In genomic region chr9:109536859-109537258, GRCh38 we compare ENCODE assay signal across 20 cellular contexts. TPM values are rescaled to one million over a fixed set of nuclear protein-coding genes. Genes with fewer than 3 reads are reported as not detected.
"Had no signal": no experiment of that assay in that cellular context is flagged by ENCODE, and none has a peak within 500 bp of the region (broad histone marks: within the 10 kb centered on the region; RNA-seq: fewer than 3 reads in every experiment).

No MANE protein-coding gene starts in this region.

- H3K27me3 ChIP-seq: right lobe of liver, upper lobe of left lung had no signal

- DNase-seq: activated B cell treated with CpG ODN at 0.5 μM for 24 hours; activated CD4-positive, alpha-beta memory T cell treated with anti-CD3 and anti-CD28 coated beads for 36 hours; activated CD4-positive, alpha-beta T cell treated with anti-CD3 and anti-CD28 coated beads for 4 hours; activated gamma-delta T cell treated with Interleukin-2 at 50 U/mL for 16 hours; activated T-cell treated with anti-CD3 and anti-CD28 coated beads for 4 hours; dermis blood vessel endothelial cell; effector memory CD4-positive, alpha-beta T cell; immature natural killer cell; mesendoderm; naive thymus-derived CD8-positive, alpha-beta T cell; right lobe of liver; spleen; stimulated activated CD4-positive, alpha-beta T cell treated with anti-CD3 and anti-CD28 coated beads, Interleukin-4, amount 100 ng/mL, for 4 hours; upper lobe of left lung had no signal

- H3K4me1 ChIP-seq: prostate gland, right lobe of liver, spleen, upper lobe of left lung had no signal

- H3K27ac ChIP-seq: cardiac muscle cell, prostate gland, right lobe of liver, spleen, thoracic aorta, upper lobe of left lung had no signal

- H3K36me3 ChIP-seq: cardiac muscle cell, prostate gland, right lobe of liver, spleen, thoracic aorta, upper lobe of left lung had no signal

- H3K4me3 ChIP-seq: cardiac muscle cell, prostate gland, right lobe of liver, spleen, thoracic aorta, upper lobe of left lung had no signal

- ATAC-seq: activated naive CD4-positive, alpha-beta T cell treated with anti-CD3 and anti-CD28 coated beads, Interleukin-2, amount 50 U/mL, for 72 hours; naive thymus-derived CD8-positive, alpha-beta T cell; stimulated activated memory B cell treated with anti-CD40 and anti-IgM and Interleukin-4, amounts not matched to agents 10 μg/mL and 1 μg/mL and 100 μg/mL, for 72 hours had no signal

- H3K9me3 ChIP-seq: prostate gland, right lobe of liver, thoracic aorta, upper lobe of left lung had no signal

RNA-seq across cellular contexts. Expression of gene PTPN3, which starts 38.8 kb away (rescaled TPM):
- total RNA-seq: endothelial cell of umbilical vein; naive thymus-derived CD8-positive, alpha-beta T cell had no signal
- polyA plus RNA-seq: immature natural killer cell; naive thymus-derived CD8-positive, alpha-beta T cell had no signal
